Comparison of ENCODE assay signal across 17 cellular contexts in the genomic region with DNA sequence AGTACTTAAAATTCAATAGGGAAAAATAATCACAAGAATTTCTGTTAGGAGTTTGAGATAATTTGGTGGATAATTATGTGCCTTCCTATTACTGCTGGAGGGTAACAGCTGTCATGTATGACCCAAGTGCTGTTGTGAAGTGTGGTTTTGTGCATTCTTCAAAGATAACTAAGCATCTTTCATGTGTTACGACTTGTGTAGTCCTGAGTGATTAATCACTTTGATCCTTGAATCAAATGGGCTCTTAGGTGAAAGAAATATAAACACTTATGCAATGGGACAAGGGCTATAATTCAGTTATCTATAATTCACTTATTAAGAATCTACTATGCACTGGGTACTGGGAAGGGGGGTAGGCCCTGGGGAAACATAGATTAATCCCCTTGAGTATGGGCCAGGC.
DNase-seq lines count a peak whose midpoint lies in the region; ATAC-seq and TF ChIP-seq lines count a peak whose summit lies in the region.
"Had no signal": no experiment of that assay in that cellular context is flagged by ENCODE, and none has a peak within 500 bp of the region (broad histone marks: within the 10 kb centered on the region; RNA-seq: fewer than 3 reads in every experiment).

No MANE protein-coding gene starts in this region.

- POLR2A ChIA-PET in naive thymus-derived CD8-positive, alpha-beta T cell (lab: Charles Lee) = no interaction called here

- no peak overlapping the region for H3K4me3 Mint-ChIP-seq in naive thymus-derived CD8-positive, alpha-beta T cell
- H3K4me3 Mint-ChIP-seq: immature natural killer cell, WTC11 had no signal

- no peak for ATAC-seq in HG02642 (IDR thresholded peaks at IDR 0.05; ENCODE audit: poor library complexity, unreplicated experiment)
- ATAC-seq in naive thymus-derived CD8-positive, alpha-beta T cell = no peak
- ATAC-seq: WTC11 had no signal

- DNase-seq in AG09309 (ENCODE audit: low read depth) (peak; percentile 38), HPDE6-E6E7 (ENCODE audit: extremely low spot score) (peak; percentile 72), amniotic epithelial cell (ENCODE audit: low read depth) (peak; percentile 29), foreskin melanocyte (peak; percentile 29), NCI-H526 treated with DMSO at 0.1 percent for 48 hours (lab: John Stamatoyannopoulos, UW) (no peak)
- no peak for DNase-seq in naive thymus-derived CD8-positive, alpha-beta T cell
- DNase-seq in stimulated activated CD4-positive, alpha-beta T cell treated with anti-CD3 and anti-CD28 coated beads, Interleukin-4, amount 100 ng/mL, for 1 hour = no peak
- DNase-seq: activated effector memory CD4-positive, alpha-beta T cell treated with anti-CD3 and anti-CD28 coated beads, Interleukin-2, amount 50 U/mL, for 16 hours; AML-193; aorta; immature natural killer cell; midbrain; MV-4-11; NCI-H345 had no signal

- no peak overlapping the region for H3K27ac Mint-ChIP-seq in naive thymus-derived CD8-positive, alpha-beta T cell
- H3K27ac Mint-ChIP-seq: immature natural killer cell, WTC11 had no signal

- TF ChIP-seq CTCF in AG09309 (IDR thresholded peaks at IDR 0.05; ENCODE audit: control insufficient read depth, insufficient read depth, low read depth, low read length, missing control alignments) = no peak

- H3K36me3 Mint-ChIP-seq in naive thymus-derived CD8-positive, alpha-beta T cell = no peaks in the 10 kb centered on the region
- H3K36me3 Mint-ChIP-seq: immature natural killer cell, WTC11 had no signal

- peaks cover 0 to 6% (median 0%) of the 10 kb centered on the region in 9 donors for H3K9me3 Mint-ChIP-seq in naive thymus-derived CD8-positive, alpha-beta T cell
- H3K9me3 Mint-ChIP-seq: WTC11 had no signal

- no peaks in the 10 kb centered on the region for H3K4me1 Mint-ChIP-seq in naive thymus-derived CD8-positive, alpha-beta T cell
- H3K4me1 Mint-ChIP-seq: immature natural killer cell, WTC11 had no signal

- H3K4me3 ChIP-seq in AG09309 (ENCODE audit: control insufficient read depth, low read depth, low read length) = no peak overlapping the region
- H3K4me3 ChIP-seq: smooth muscle cell had no signal

- peaks cover 5 to 20% (median 11%) of the 10 kb centered on the region in 5 donors for H3K27me3 Mint-ChIP-seq in naive thymus-derived CD8-positive, alpha-beta T cell

Comparison
In these comparisons a context has a peak if more than half of its experiments do, and no peak if none do; other contexts are left out.
1. DNase-seq: peak in AG09309 (single experiment), HPDE6-E6E7 (single experiment), amniotic epithelial cell (single experiment) and foreskin melanocyte (single experiment); none in NCI-H526 treated with DMSO at 0.1 percent for 48 hours (single experiment), naive thymus-derived CD8-positive, alpha-beta T cell (0 of 10) and stimulated activated CD4-positive, alpha-beta T cell treated with anti-CD3 and anti-CD28 coated beads, Interleukin-4, amount 100 ng/mL, for 1 hour (single experiment).